ENCODE assay signal across 12 cellular contexts in genomic region chr20:62361799-62362589, GRCh38. TPM values are rescaled to one million over a fixed set of nuclear protein-coding genes. Genes with fewer than 3 reads are reported as not detected.
DNase-seq lines count a peak whose midpoint lies in the region; FAIRE-seq and TF ChIP-seq lines count a peak whose summit lies in the region.
"Had no signal": no experiment of that assay in that cellular context is flagged by ENCODE, and none has a peak within 500 bp of the region (broad histone marks: within the 10 kb centered on the region; RNA-seq: fewer than 3 reads in every experiment).

No MANE protein-coding gene starts in this region.

- H3K9me3 Mint-ChIP-seq in activated T-helper 2 cell treated with anti-CD3 and anti-CD28 coated beads, Interferon-gamma antibody, Interleukin-2, Interleukin-4, amounts not matched to agents 10 μg/mL and 5 μg/mL and 100 μg/mL, durations not matched to agents 14 hours and 24 hours and 36 hours, result no peaks in the 10 kb centered on the region

- H3K36me3 ChIP-seq in H7 (replicated peaks; ENCODE audit: control insufficient read depth, insufficient read depth, low read length), result peaks cover 3% of the 10 kb centered on the region
- no peaks in the 10 kb centered on the region for H3K36me3 ChIP-seq in mammary epithelial cell (ENCODE audit: insufficient read depth, low read length)
- no peaks in the 10 kb centered on the region for H3K36me3 ChIP-seq in kidney (ENCODE audit: control insufficient read depth in 1 of 2, insufficient read depth in 2 of 2, low read length in 2 of 2)

- dilution Hi-C loops in mammary epithelial cell (cut with HindIII; ENCODE audit: low sequenced_read_pairs), result loop anchor here (5.0 kb wide), 1 partner anchor 35 kb away; no protein-coding TSS in a partner anchor

- no peak for FAIRE-seq in kidney (lab: Jason Lieb, UNC)

- H3K4me1 ChIP-seq in mammary epithelial cell (ENCODE audit: insufficient read depth, low read length) (peaks cover 79% of the 10 kb centered on the region), kidney (ENCODE audit: control insufficient read depth in 1 of 2, insufficient read depth in 1 of 2, low read depth in 1 of 2, low read length in 2 of 2) (peaks cover 33 to 72% of the 10 kb centered on the region in 2 donors)

- H3K4me3 Mint-ChIP-seq in activated T-helper 2 cell treated with anti-CD3 and anti-CD28 coated beads, Interferon-gamma antibody, Interleukin-2, Interleukin-4, amounts not matched to agents 10 μg/mL and 5 μg/mL and 100 μg/mL, durations not matched to agents 14 hours and 24 hours and 36 hours (ENCODE audit: low read depth), result no peak overlapping the region

- no TSS peak for BruUV-seq in mammary epithelial cell (replicated peaks; lab: Mats Ljungman, UMichigan)

- H4K20me1 ChIP-seq in mammary epithelial cell (ENCODE audit: insufficient read depth, low read length), result no peaks in the 10 kb centered on the region

- intact Hi-C loops in mammary epithelial cell (cut with micrococcal nuclease), result no loop called here
- intact Hi-C loops in kidney (cut with DNase I), result no loop called here
- intact Hi-C loops in activated T-helper 2 cell treated with anti-CD3 and anti-CD28 coated beads, Interferon-gamma antibody, Interleukin-2, Interleukin-4, amounts not matched to agents 10 μg/mL and 5 μg/mL and 100 μg/mL, durations not matched to agents 14 hours and 24 hours and 36 hours (cut with micrococcal nuclease), result no loop called here

- H3K79me2 ChIP-seq in mammary epithelial cell (ENCODE audit: insufficient read depth, low read length), result peaks cover 95% of the 10 kb centered on the region

- no peak for TF ChIP-seq CTCF in mammary epithelial cell (conservative IDR thresholded peaks at IDR 0.05 in 1 of 2, IDR thresholded peaks at IDR 0.05 in 1 of 2; ENCODE audit: extremely low read depth in 1 of 2, insufficient read depth in 1 of 2, low read depth in 1 of 2, low read length in 2 of 2)
- TF ChIP-seq CTCF in kidney (IDR thresholded peaks at IDR 0.05; ENCODE audit: borderline replicate concordance, extremely low read depth, insufficient read depth), result no peak

- no peaks in the 10 kb centered on the region for H3K27me3 ChIP-seq in H7 (ENCODE audit: control insufficient read depth, insufficient read depth, low read length)
- H3K27me3 ChIP-seq in mammary epithelial cell (ENCODE audit: insufficient read depth, low read length), result no peaks in the 10 kb centered on the region

- no peak overlapping the region for H2AFZ ChIP-seq in mammary epithelial cell (ENCODE audit: low read depth, low read length)

- no peaks in the 10 kb centered on the region for H3K36me3 Mint-ChIP-seq in activated T-helper 2 cell treated with anti-CD3 and anti-CD28 coated beads, Interferon-gamma antibody, Interleukin-2, Interleukin-4, amounts not matched to agents 10 μg/mL and 5 μg/mL and 100 μg/mL, durations not matched to agents 14 hours and 24 hours and 36 hours (ENCODE audit: low read depth)

- H3K27ac ChIP-seq in mammary epithelial cell (ENCODE audit: insufficient read depth, low read depth, low read length) (no peak overlapping the region), kidney (ENCODE audit: low read depth in 2 of 2, low read length in 2 of 2) (peak overlapping the region; percentile 53 to 74), skin epidermis (peak overlapping the region in 12 of 21 experiments; percentile 12 to 95 (median 55))
- H3K27ac ChIP-seq: C4-2B had no signal

- H3K4me3 ChIP-seq in H7 (ENCODE audit: insufficient read depth, low read depth, low read length), result no peak overlapping the region
- H3K4me3 ChIP-seq in mammary epithelial cell (replicated peaks in 1 of 3; ENCODE audit: insufficient read depth in 1 of 3, low read depth in 2 of 3, low read length in 3 of 3), result no peak overlapping the region
- no peak overlapping the region for H3K4me3 ChIP-seq in kidney (ENCODE audit: low read length in 2 of 2)
- H3K4me3 ChIP-seq in skin epidermis, result no peak overlapping the region

- CTCF ChIA-PET in mammary epithelial cell (lab: Charles Lee; ENCODE audit: low non-redundant PET), result no interaction called here

- in situ Hi-C loops in mammary epithelial cell (cut with MboI; ENCODE audit: low sequenced_read_pairs in 2 of 2), result no loop called here

- WGBS in mammary epithelial cell (ENCODE audit: low coverage, missing lambda C conversion rate), result 44% methylated on average over 20 of the region's 34 CpGs

- DNase-seq in H7, result peak; percentile 96
- DNase-seq in mammary epithelial cell, result no peak
- DNase-seq in kidney, result peak; percentile 91
- DNase-seq in activated T-helper 2 cell treated with anti-CD3 and anti-CD28 coated beads, Interferon-gamma antibody, Interleukin-2, Interleukin-4, amounts not matched to agents 10 μg/mL and 5 μg/mL and 100 μg/mL, durations not matched to agents 14 hours and 24 hours and 36 hours (ENCODE audit: low spot score), result no peak
- DNase-seq in activated CD4-positive, alpha-beta T cell treated with anti-CD3 and anti-CD28 coated beads for 4 hours, result no peak
- no peak for DNase-seq in NCI-H345 treated with DMSO at 0.1 percent for 48 hours (lab: John Stamatoyannopoulos, UW; ENCODE audit: unreplicated experiment)
- no peak for DNase-seq in superior temporal gyrus (ENCODE audit: extremely low spot score)
- DNase-seq: central memory CD4-positive, alpha-beta T cell; KBM-7; NCI-H526 had no signal

- H3K4me2 ChIP-seq in mammary epithelial cell (ENCODE audit: insufficient read depth, low read depth, low read length), result peak overlapping the region; percentile 35

- no peak overlapping the region for H3K9ac ChIP-seq in mammary epithelial cell (ENCODE audit: insufficient read depth, low read length)
- H3K9ac ChIP-seq in kidney (ENCODE audit: low read length in 2 of 2), result peak overlapping the region in 1 of 2 donors; percentile 51

- H3K27me3 Mint-ChIP-seq in activated T-helper 2 cell treated with anti-CD3 and anti-CD28 coated beads, Interferon-gamma antibody, Interleukin-2, Interleukin-4, amounts not matched to agents 10 μg/mL and 5 μg/mL and 100 μg/mL, durations not matched to agents 14 hours and 24 hours and 36 hours (ENCODE audit: low read depth), result peaks cover 11% of the 10 kb centered on the region

- H3K4me1 Mint-ChIP-seq in activated T-helper 2 cell treated with anti-CD3 and anti-CD28 coated beads, Interferon-gamma antibody, Interleukin-2, Interleukin-4, amounts not matched to agents 10 μg/mL and 5 μg/mL and 100 μg/mL, durations not matched to agents 14 hours and 24 hours and 36 hours (ENCODE audit: low read depth), result no peaks in the 10 kb centered on the region

- no peak overlapping the region for H3K27ac Mint-ChIP-seq in activated T-helper 2 cell treated with anti-CD3 and anti-CD28 coated beads, Interferon-gamma antibody, Interleukin-2, Interleukin-4, amounts not matched to agents 10 μg/mL and 5 μg/mL and 100 μg/mL, durations not matched to agents 14 hours and 24 hours and 36 hours

- H3K9me3 ChIP-seq in mammary epithelial cell (replicated peaks; ENCODE audit: insufficient read depth, low read length) (no peaks in the 10 kb centered on the region), kidney (ENCODE audit: control insufficient read depth in 1 of 2, low read length in 2 of 2) (no peaks in the 10 kb centered on the region)

RNA-seq across cellular contexts. Expression of gene LAMA5, which starts 5.1 kb away (rescaled TPM):
- total RNA-seq in H7 (2014; rRNA removed; shearing (Covaris generic)), result 61.0 and 90.8 TPM in 2 replicates
- 100 to 1,000 TPM in 1 of 2 donors, 10 to 100 TPM in 1; 71.3 to 220 TPM for total RNA-seq in mammary epithelial cell
- polyA plus RNA-seq in mammary epithelial cell, result 9.7 TPM
- polyA minus RNA-seq in mammary epithelial cell, result 19.0 TPM
- 342 TPM for total RNA-seq in kidney
- polyA plus RNA-seq in kidney (ENCODE audit: insufficient read depth, low read depth, low replicate concordance), result 94.0 TPM
- total RNA-seq in activated T-helper 2 cell treated with anti-CD3 and anti-CD28 coated beads, Interferon-gamma antibody, Interleukin-2, Interleukin-4, amounts not matched to agents 10 μg/mL and 5 μg/mL and 100 μg/mL, durations not matched to agents 14 hours and 24 hours and 36 hours, result 3.1 and 3.9 TPM in 2 replicates

RNA-seq across cellular contexts. Expression of gene RPS21, which starts 24.9 kb away (rescaled TPM):
- total RNA-seq in H7 (2014; rRNA removed; shearing (Covaris generic)), result 877 and 1,118 TPM in 2 replicates
- total RNA-seq in mammary epithelial cell (1,000 to 10,000 TPM in 1 of 2 donors, 100 to 1,000 TPM in 1; 894 to 1,553 TPM), kidney (1,221 TPM)
- polyA plus RNA-seq in mammary epithelial cell (3,470 TPM), kidney (ENCODE audit: insufficient read depth, low read depth, low replicate concordance) (2,336 TPM)
- 261 TPM for polyA minus RNA-seq in mammary epithelial cell
- total RNA-seq in activated T-helper 2 cell treated with anti-CD3 and anti-CD28 coated beads, Interferon-gamma antibody, Interleukin-2, Interleukin-4, amounts not matched to agents 10 μg/mL and 5 μg/mL and 100 μg/mL, durations not matched to agents 14 hours and 24 hours and 36 hours, result 2,020 and 2,085 TPM in 2 replicates

RNA-seq across cellular contexts. Expression of gene CABLES2, which starts 45.1 kb away (rescaled TPM):
- 7.7 and 8.3 TPM in 2 replicates for total RNA-seq in H7 (2014; rRNA removed; shearing (Covaris generic))
- 1 to 10 TPM; 2.3 to 4.4 TPM for total RNA-seq in mammary epithelial cell
- 4.7 TPM for polyA plus RNA-seq in mammary epithelial cell
- polyA minus RNA-seq in mammary epithelial cell, result 12.8 TPM
- total RNA-seq in kidney, result 4.5 TPM
- 2.0 TPM for polyA plus RNA-seq in kidney (ENCODE audit: insufficient read depth, low read depth, low replicate concordance)
- 12.5 and 12.6 TPM in 2 replicates for total RNA-seq in activated T-helper 2 cell treated with anti-CD3 and anti-CD28 coated beads, Interferon-gamma antibody, Interleukin-2, Interleukin-4, amounts not matched to agents 10 μg/mL and 5 μg/mL and 100 μg/mL, durations not matched to agents 14 hours and 24 hours and 36 hours

RNA-seq across cellular contexts. Expression of gene ADRM1, which starts 59.2 kb away (rescaled TPM):
- 224 and 290 TPM in 2 replicates for total RNA-seq in H7 (2014; rRNA removed; shearing (Covaris generic))
- total RNA-seq in mammary epithelial cell, result 100 to 1,000 TPM; 139 to 140 TPM
- 133 TPM for polyA plus RNA-seq in mammary epithelial cell
- polyA minus RNA-seq in mammary epithelial cell, result 64.7 TPM
- total RNA-seq in kidney, result 64.4 TPM
- polyA plus RNA-seq in kidney (ENCODE audit: insufficient read depth, low read depth, low replicate concordance), result 79.4 TPM
- 152 and 171 TPM in 2 replicates for total RNA-seq in activated T-helper 2 cell treated with anti-CD3 and anti-CD28 coated beads, Interferon-gamma antibody, Interleukin-2, Interleukin-4, amounts not matched to agents 10 μg/mL and 5 μg/mL and 100 μg/mL, durations not matched to agents 14 hours and 24 hours and 36 hours

Comparison
In these comparisons a context has a peak if more than half of its experiments do, and no peak if none do; other contexts are left out.
1. DNase-seq: peak in H7 (single experiment) and kidney (single experiment); none in mammary epithelial cell (single experiment), activated T-helper 2 cell treated with anti-CD3 and anti-CD28 coated beads, Interferon-gamma antibody, Interleukin-2, Interleukin-4, amounts not matched to agents 10 μg/mL and 5 μg/mL and 100 μg/mL, durations not matched to agents 14 hours and 24 hours and 36 hours (single experiment), activated CD4-positive, alpha-beta T cell treated with anti-CD3 and anti-CD28 coated beads for 4 hours (0 of 2), NCI-H345 treated with DMSO at 0.1 percent for 48 hours (single experiment) and superior temporal gyrus (single experiment).
2. RNA of gene LAMA5, which starts 5.1 kb away (total RNA-seq): 342 TPM in kidney (single experiment), 71.3 to 220 TPM in mammary epithelial cell and 61.0 to 90.8 TPM in H7; 3.1 to 3.9 TPM in activated T-helper 2 cell treated with anti-CD3 and anti-CD28 coated beads, Interferon-gamma antibody, Interleukin-2, Interleukin-4, amounts not matched to agents 10 μg/mL and 5 μg/mL and 100 μg/mL, durations not matched to agents 14 hours and 24 hours and 36 hours; every median in the first group is over 10 times any median in the second.